ENCODE assay signal across 19 cellular contexts in the genomic region with DNA sequence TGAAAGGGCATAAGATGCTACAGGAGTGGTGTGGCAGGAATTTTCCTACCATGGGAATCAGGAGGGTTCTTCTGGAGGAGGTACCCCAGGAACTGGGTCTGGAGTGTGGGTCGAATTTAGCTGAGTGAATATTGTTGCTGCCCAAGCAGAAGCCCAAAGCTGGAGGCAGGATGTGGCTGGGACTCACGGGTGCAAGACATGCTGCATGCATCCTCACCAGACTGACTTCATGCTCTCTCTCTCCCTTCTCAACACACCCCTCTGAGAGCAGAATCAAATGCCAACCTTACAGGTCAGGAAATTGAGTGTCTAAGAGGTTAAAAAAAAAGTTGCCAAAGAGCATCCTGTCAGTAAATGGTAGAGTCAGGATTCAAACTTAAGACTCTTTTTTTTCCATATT.
DNase-seq lines count a peak whose midpoint lies in the region; ATAC-seq and FAIRE-seq lines count a peak whose summit lies in the region.
"Had no signal": no experiment of that assay in that cellular context is flagged by ENCODE, and none has a peak within 500 bp of the region (broad histone marks: within the 10 kb centered on the region; RNA-seq: fewer than 3 reads in every experiment).

No MANE protein-coding gene starts in this region.

- H3K27me3 Mint-ChIP-seq in activated T-helper 17 cell treated with anti-CD3 and anti-CD28 coated beads, Interleukin-2, amount 50 U/mL, for 72 hours = no peaks in the 10 kb centered on the region
- H3K27me3 Mint-ChIP-seq: IgD-negative memory B cell had no signal

- no peaks in the 10 kb centered on the region for H3K9me3 Mint-ChIP-seq in activated T-helper 17 cell treated with anti-CD3 and anti-CD28 coated beads, Interleukin-2, amount 50 U/mL, for 72 hours
- H3K9me3 Mint-ChIP-seq: CD14-positive monocyte, endodermal cell, IgD-negative memory B cell, mesothelial cell of epicardium, neural progenitor cell had no signal

- no peaks in the 10 kb centered on the region for H3K9me3 ChIP-seq in small intestine (ENCODE audit: control insufficient read depth, low read depth)

- ATAC-seq in activated T-helper 17 cell treated with anti-CD3 and anti-CD28 coated beads, Interleukin-2, amount 50 U/mL, for 72 hours (replicated peaks) = peak; percentile 38
- ATAC-seq in GM21825 (IDR thresholded peaks at IDR 0.05; ENCODE audit: unreplicated experiment) (no peak), HG03097 (IDR thresholded peaks at IDR 0.05; ENCODE audit: low FRiP score, unreplicated experiment) (no peak)
- ATAC-seq: HCT116 had no signal

- H3K4me1 ChIP-seq in small intestine (ENCODE audit: control insufficient read depth in 2 of 2, insufficient read depth in 1 of 2, low read depth in 1 of 2, low read length in 1 of 2) = peaks cover 0 to 2% of the 10 kb centered on the region in 2 donors
- H3K4me1 ChIP-seq: neural progenitor cell had no signal

- H3K27me3 ChIP-seq in small intestine (ENCODE audit: control insufficient read depth in 2 of 2, insufficient read depth in 2 of 2, low read length in 2 of 2) = no peaks in the 10 kb centered on the region
- H3K27me3 ChIP-seq: neural progenitor cell had no signal

- no peak overlapping the region for H3K4me3 ChIP-seq in small intestine (ENCODE audit: low read depth in 1 of 2, low read length in 2 of 2)
- H3K4me3 ChIP-seq: neural progenitor cell, skin epidermis had no signal

- DNase-seq in activated effector memory CD4-positive, alpha-beta T cell treated with Interleukin-2 at 50 U/mL for 16 hours = peak; percentile 21
- DNase-seq in activated effector memory CD4-positive, alpha-beta T cell treated with anti-CD3 and anti-CD28 coated beads, Interleukin-2, amount 50 U/mL, for 16 hours = no peak
- DNase-seq in GM18507 (ENCODE audit: extremely low spot score, insufficient read length, low read depth) (no peak), small intestine (peak; percentile 54)
- DNase-seq in stimulated activated CD4-positive, alpha-beta T cell treated with anti-CD3 and anti-CD28 coated beads, Interleukin-2, amount 100 ng/mL, for 24 hours = no peak
- DNase-seq: ACHN; NCI-H1930; stimulated activated CD4-positive, alpha-beta T cell treated with anti-CD3 and anti-CD28 coated beads, Interleukin-4, amount 100 ng/mL, for 4 hours had no signal

- H3K27ac Mint-ChIP-seq in activated T-helper 17 cell treated with anti-CD3 and anti-CD28 coated beads, Interleukin-2, amount 50 U/mL, for 72 hours = peak overlapping the region; percentile 37
- H3K27ac Mint-ChIP-seq: CD14-positive monocyte, endodermal cell, IgD-negative memory B cell, mesothelial cell of epicardium, neural progenitor cell had no signal

- peaks cover 0 to 11% of the 10 kb centered on the region in 2 donors for H3K36me3 ChIP-seq in small intestine (ENCODE audit: control insufficient read depth in 2 of 2, insufficient read depth in 2 of 2, low read length in 2 of 2)
- H3K36me3 ChIP-seq: neural progenitor cell had no signal

- H3K36me3 Mint-ChIP-seq in activated T-helper 17 cell treated with anti-CD3 and anti-CD28 coated beads, Interleukin-2, amount 50 U/mL, for 72 hours (ENCODE audit: low read depth) = no peaks in the 10 kb centered on the region
- H3K36me3 Mint-ChIP-seq: CD14-positive monocyte, mesothelial cell of epicardium, neural progenitor cell had no signal

- WGBS in small intestine, 3 donors = 68 to 78% (median 77%) methylated on average over 2 of the region's 2 CpGs

- H3K4me3 Mint-ChIP-seq in activated T-helper 17 cell treated with anti-CD3 and anti-CD28 coated beads, Interleukin-2, amount 50 U/mL, for 72 hours = no peak overlapping the region
- H3K4me3 Mint-ChIP-seq: CD14-positive monocyte, endodermal cell, mesothelial cell of epicardium, neural progenitor cell had no signal

- H3K4me1 Mint-ChIP-seq in activated T-helper 17 cell treated with anti-CD3 and anti-CD28 coated beads, Interleukin-2, amount 50 U/mL, for 72 hours = peaks cover 26% of the 10 kb centered on the region

- no peak overlapping the region for H3K27ac ChIP-seq in small intestine (ENCODE audit: low read depth in 1 of 2, low read length in 1 of 2)
- H3K27ac ChIP-seq: neural progenitor cell, skin epidermis had no signal

- FAIRE-seq in GM18507 (lab: Jason Lieb, UNC) (peak; percentile 54), small intestine (lab: Jason Lieb, UNC) (no peak)
- FAIRE-seq: colon had no signal

Comparison
In these comparisons a context has a peak if more than half of its experiments do, and no peak if none do; other contexts are left out.
1. DNase-seq: peak in activated effector memory CD4-positive, alpha-beta T cell treated with Interleukin-2 at 50 U/mL for 16 hours (single experiment) and small intestine (single experiment); none in activated effector memory CD4-positive, alpha-beta T cell treated with anti-CD3 and anti-CD28 coated beads, Interleukin-2, amount 50 U/mL, for 16 hours (single experiment), GM18507 (single experiment) and stimulated activated CD4-positive, alpha-beta T cell treated with anti-CD3 and anti-CD28 coated beads, Interleukin-2, amount 100 ng/mL, for 24 hours (0 of 2).